1 cellular context compared by ENCODE assay signal in the genomic region with DNA sequence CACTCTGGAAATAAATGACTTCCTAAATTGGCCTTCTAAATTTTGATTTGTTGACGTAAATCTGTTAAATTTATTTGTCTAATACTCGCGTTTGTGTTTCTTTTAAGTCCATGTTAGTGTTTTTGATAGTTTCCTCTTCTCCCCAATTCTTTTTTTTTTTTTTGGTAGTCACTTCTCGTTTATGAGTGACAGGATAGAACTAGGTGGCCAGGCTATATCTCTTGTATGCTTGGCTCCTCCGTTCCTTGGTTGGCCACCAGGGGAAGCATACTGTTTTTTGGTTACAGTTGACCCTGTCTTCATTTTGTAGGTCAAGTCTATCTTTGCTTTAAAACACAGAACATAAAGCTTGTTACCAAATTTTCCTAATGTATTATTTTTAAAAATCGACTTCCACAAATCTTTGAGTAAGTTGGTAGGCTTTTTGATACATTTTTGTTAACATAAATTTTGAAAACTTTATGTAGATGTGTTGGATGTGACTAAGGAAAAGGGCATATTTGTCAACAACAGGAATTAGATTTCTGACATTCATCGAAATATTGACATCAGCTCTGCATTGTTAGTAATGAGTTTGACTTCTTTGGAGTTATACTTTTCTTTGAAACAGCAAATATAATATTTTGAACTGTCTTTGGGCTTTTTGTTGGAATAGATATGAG.
TF ChIP-seq lines count a peak whose summit lies in the region.

No MANE protein-coding gene starts in this region.

TF ChIP-seq in Ishikawa, 13 proteins besides CTCF, POLR2A, EP300 and RAD21 (continued from another document):
- TF ChIP-seq CREB1 (IDR thresholded peaks at IDR 0.05; ENCODE audit: low read depth) = no peak
